ENCODE assay signal across 7 cellular contexts in genomic region chr10:99798920-99799319, GRCh38.
"Had no signal": no experiment of that assay in that cellular context is flagged by ENCODE, and none has a peak within 500 bp of the region (broad histone marks: within the 10 kb centered on the region; RNA-seq: fewer than 3 reads in every experiment).

No MANE protein-coding gene starts in this region.

- DNase-seq: IMR-90, KBM-7, KG1 had no signal

- FAIRE-seq: HTR-8/SVneo, K562 had no signal

- H3K4me3 ChIP-seq: K562 had no signal

- H3K4me2 ChIP-seq: KMS-11 had no signal

- H3K27ac ChIP-seq: HL-60, KMS-11 had no signal

- H3K9ac ChIP-seq: KMS-11 had no signal
